Comparison of ENCODE assay signal across 12 cellular contexts in genomic region chr1:111538343-111539035, GRCh38. TPM values are rescaled to one million over a fixed set of nuclear protein-coding genes. Genes with fewer than 3 reads are reported as not detected.
DNase-seq lines count a peak whose midpoint lies in the region; ATAC-seq and TF ChIP-seq lines count a peak whose summit lies in the region.
"Had no signal": no experiment of that assay in that cellular context is flagged by ENCODE, and none has a peak within 500 bp of the region (broad histone marks: within the 10 kb centered on the region; RNA-seq: fewer than 3 reads in every experiment).

No MANE protein-coding gene starts in this region.

- DNase-seq in GM23338 (ENCODE audit: low spot score) (no peak), PC-9 (peak; percentile 35 to 62), fibroblast of peridontal ligament (ENCODE audit: extremely low read depth) (peak; percentile 78), skeletal muscle cell (ENCODE audit: low read depth) (peak; percentile 94), DMS 273 (lab: John Stamatoyannopoulos, UW; ENCODE audit: unreplicated experiment) (no peak), cerebellar nuclear complex (lab: John Stamatoyannopoulos, UW) (no peak), superior temporal gyrus (ENCODE audit: extremely low spot score) (no peak)
- DNase-seq: activated T-cell treated with anti-CD3 and anti-CD28 coated beads, Interleukin-2, amount 50 U/mL, for 48 hours; DMS 273 treated with DMSO at 0.1 percent for 48 hours had no signal

- H3K4me2 ChIP-seq in GM23338 (0 out of 2 replicates have a peak overlapping the region, but pooled peaks have one; percentile 25), PC-9 (peak overlapping the region; percentile 1; the same call in 1 of the 2 replicates)

- POLR2A ChIA-PET in PC-9 (lab: Charles Lee; ENCODE audit: unreplicated experiment) = no interaction called here

- ATAC-seq in GM23338 (peak; percentile 46), HG02840 (IDR thresholded peaks at IDR 0.05; ENCODE audit: low FRiP score, unreplicated experiment) (no peak)

- TF ChIP-seq CTCF in GM23338 (conservative IDR thresholded peaks at IDR 0.05; ENCODE audit: low read depth in 2 of 2) = no peak
- no peak for TF ChIP-seq CTCF in PC-9 (conservative IDR thresholded peaks at IDR 0.05)

- H2AFZ ChIP-seq in GM23338 (0 out of 2 replicates have a peak overlapping the region, but pooled peaks have one; percentile 3), PC-9 (no peak overlapping the region)

- H3K27ac Mint-ChIP-seq in GM23338 = no peak overlapping the region

- H3K4me1 ChIP-seq in GM23338 (ENCODE audit: insufficient read depth) (peaks cover 10% of the 10 kb centered on the region), PC-9 (replicated peaks; ENCODE audit: insufficient read depth) (peaks cover 29% of the 10 kb centered on the region)

- H3K27me3 ChIP-seq in GM23338 (ENCODE audit: insufficient read depth) (no peaks in the 10 kb centered on the region), PC-9 (ENCODE audit: insufficient read depth, low read depth) (no peaks in the 10 kb centered on the region)
- H3K27me3 ChIP-seq: Peyer's patch had no signal

- H3K36me3 ChIP-seq in GM23338 (ENCODE audit: insufficient read depth) (no peaks in the 10 kb centered on the region), PC-9 (ENCODE audit: low read depth) (no peaks in the 10 kb centered on the region)
- H3K36me3 ChIP-seq: Peyer's patch had no signal

- H3K36me3 Mint-ChIP-seq in GM23338 (ENCODE audit: low read depth) = no peaks in the 10 kb centered on the region; the same call in 2 of the 3 replicates

- H3K9me2 ChIP-seq in GM23338 (ENCODE audit: insufficient read depth) (peaks cover 18% of the 10 kb centered on the region), PC-9 (ENCODE audit: insufficient read depth) (no peaks in the 10 kb centered on the region)

- no peak overlapping the region for H3K4me3 ChIP-seq in GM23338
- H3K4me3 ChIP-seq in PC-9 = no peak overlapping the region
- H3K4me3 ChIP-seq in skeletal muscle cell (ENCODE audit: low read depth, low read length) = no peak overlapping the region
- H3K4me3 ChIP-seq: Peyer's patch had no signal

- H3K4me3 Mint-ChIP-seq in GM23338 = no peak overlapping the region; the same call in 2 of the 3 replicates

- no TSS peak for BruUV-seq in PC-9 (replicated peaks; lab: Mats Ljungman, UMichigan)

- peaks cover 2% of the 10 kb centered on the region for H3K27me3 Mint-ChIP-seq in GM23338 (ENCODE audit: insufficient read depth, low read depth, poor library complexity)

- no peaks in the 10 kb centered on the region for H3K9me3 Mint-ChIP-seq in GM23338

- no peak overlapping the region for H3K27ac ChIP-seq in GM23338 (ENCODE audit: low read depth)
- no peak overlapping the region for H3K27ac ChIP-seq in PC-9
- H3K27ac ChIP-seq: Peyer's patch had no signal

- intact Hi-C loops in PC-9 (cut with micrococcal nuclease; ENCODE audit: unreplicated experiment) = no loop called here

- H3F3A ChIP-seq in GM23338 (replicated peaks; ENCODE audit: low read depth) (no peaks in the 10 kb centered on the region), PC-9 (ENCODE audit: insufficient read depth, low read depth) (no peaks in the 10 kb centered on the region)

- H3K79me2 ChIP-seq in GM23338 (replicated peaks; ENCODE audit: insufficient read depth) (no peaks in the 10 kb centered on the region), PC-9 (ENCODE audit: low read depth) (no peaks in the 10 kb centered on the region)

- peaks cover 20% of the 10 kb centered on the region for H3K4me1 Mint-ChIP-seq in GM23338

- H4K20me1 ChIP-seq in GM23338 (replicated peaks; ENCODE audit: insufficient read depth) (no peaks in the 10 kb centered on the region), PC-9 (ENCODE audit: insufficient read depth) (no peaks in the 10 kb centered on the region)

- H3K9me3 ChIP-seq in PC-9 (ENCODE audit: insufficient read depth, low read depth) = peaks cover 4% of the 10 kb centered on the region; the same call in 1 of the 2 replicates
- H3K9me3 ChIP-seq: Peyer's patch had no signal

- CTCF ChIA-PET in PC-9 (lab: Charles Lee) = no interaction called here

TF ChIP-seq in GM23338, 12 proteins besides CTCF, POLR2A, EP300 and RAD21:
- 0 out of 2 replicates have a peak, but pooled peaks have one; percentile 9 for TF ChIP-seq NANOG (IDR thresholded peaks at IDR 0.05; ENCODE audit: borderline replicate concordance)
- TF ChIP-seq, protein P1, sequence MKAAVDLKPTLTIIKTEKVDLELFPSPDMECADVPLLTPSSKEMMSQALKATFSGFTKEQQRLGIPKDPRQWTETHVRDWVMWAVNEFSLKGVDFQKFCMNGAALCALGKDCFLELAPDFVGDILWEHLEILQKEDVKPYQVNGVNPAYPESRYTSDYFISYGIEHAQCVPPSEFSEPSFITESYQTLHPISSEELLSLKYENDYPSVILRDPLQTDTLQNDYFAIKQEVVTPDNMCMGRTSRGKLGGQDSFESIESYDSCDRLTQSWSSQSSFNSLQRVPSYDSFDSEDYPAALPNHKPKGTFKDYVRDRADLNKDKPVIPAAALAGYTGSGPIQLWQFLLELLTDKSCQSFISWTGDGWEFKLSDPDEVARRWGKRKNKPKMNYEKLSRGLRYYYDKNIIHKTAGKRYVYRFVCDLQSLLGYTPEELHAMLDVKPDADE (IDR thresholded peaks at IDR 0.05) = no peak

RNA-seq across cellular contexts. Expression of gene ADORA3, which starts 35.1 kb away (rescaled TPM):
- total RNA-seq in GM23338 (2014; rRNA removed; shearing (Covaris generic)) = not detected in 2 replicates
- polyA plus RNA-seq in GM23338 (2016; fragmentation: Nextera tagmentation; extraction: Ambion mirVana) = not detected in 2 replicates
- not detected in 2 replicates for total RNA-seq in PC-9 (2021)
- total RNA-seq: pulmonary artery endothelial cell had no signal

RNA-seq across cellular contexts. Expression of gene TMIGD3, which starts 35.1 kb away (rescaled TPM):
- total RNA-seq in GM23338 (2014; rRNA removed; shearing (Covaris generic)) = not detected in 2 replicates
- not detected in 2 replicates for polyA plus RNA-seq in GM23338 (2016; fragmentation: Nextera tagmentation; extraction: Ambion mirVana)
- not detected in 2 replicates for total RNA-seq in PC-9 (2021)
- total RNA-seq: pulmonary artery endothelial cell had no signal

Comparison
In these comparisons a context has a peak if more than half of its experiments do, and no peak if none do; other contexts are left out.
1. DNase-seq: peak in PC-9 (2 of 2), fibroblast of peridontal ligament (single experiment) and skeletal muscle cell (single experiment); none in GM23338 (single experiment), DMS 273 (single experiment), cerebellar nuclear complex (0 of 2) and superior temporal gyrus (single experiment).